ENCODE assay signal across 1 cellular context in the genomic region with DNA sequence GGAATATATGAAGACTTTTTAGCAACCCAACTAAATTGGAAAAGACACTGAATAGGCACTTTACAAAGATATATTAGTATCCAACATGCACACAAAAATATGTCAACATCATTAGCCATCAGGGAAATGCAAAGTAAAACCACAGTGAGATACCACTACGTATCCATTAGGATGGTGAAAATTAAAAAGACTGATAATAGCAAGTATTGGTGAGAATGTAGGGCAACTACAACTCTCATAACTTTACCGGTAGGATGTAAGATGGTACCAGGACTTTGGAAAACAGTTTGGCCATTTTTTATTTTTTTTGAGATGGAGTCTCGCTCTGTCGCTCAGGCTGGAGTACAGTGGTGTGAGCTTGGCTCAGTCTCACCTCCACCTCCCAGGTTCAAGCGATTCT.
TF ChIP-seq lines count a peak whose summit lies in the region.

No MANE protein-coding gene starts in this region.

TF ChIP-seq in K562, 482 proteins besides CTCF, POLR2A, EP300 and RAD21 (continued from another document):
- TF ChIP-seq FOXK2 (conservative IDR thresholded peaks at IDR 0.05 in 1 of 2, IDR thresholded peaks at IDR 0.05 in 1 of 2; ENCODE audit: low read depth in 2 of 2) (no peak), RBM25 (IDR thresholded peaks at IDR 0.05; ENCODE audit: low read depth, low read length, severe bottlenecking) (peak; percentile 76)
